ENCODE assay signal across 18 cellular contexts in the genomic region with DNA sequence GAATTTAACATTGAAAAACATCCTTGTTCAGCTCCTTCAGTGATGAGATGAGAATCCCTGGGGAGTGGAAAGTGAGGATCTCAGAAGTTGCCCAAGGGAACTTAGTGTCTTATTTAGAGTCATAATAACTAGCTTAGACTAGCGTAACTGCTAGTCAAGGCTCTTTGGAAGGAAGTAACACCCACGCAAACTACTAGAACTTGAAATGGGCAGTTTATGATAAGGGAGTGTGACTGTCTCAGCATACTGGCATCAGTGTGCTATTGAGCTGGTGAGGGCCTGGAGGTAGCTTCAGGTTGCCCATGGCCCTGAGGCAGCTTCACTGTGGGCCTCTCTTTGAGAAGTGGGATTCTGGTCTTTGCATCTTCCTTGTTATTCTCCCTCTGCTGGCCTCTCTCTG. TPM values are rescaled to one million over a fixed set of nuclear protein-coding genes. Genes with fewer than 3 reads are reported as not detected.
A peak's percentile ranks its signal among the peaks of the same experiment; 100 is the strongest.
DNase-seq lines count a peak whose midpoint lies in the region; ATAC-seq and TF ChIP-seq lines count a peak whose summit lies in the region.
"Had no signal": no experiment of that assay in that cellular context is flagged by ENCODE, and none has a peak within 500 bp of the region (broad histone marks: within the 10 kb centered on the region; RNA-seq: fewer than 3 reads in every experiment).

No MANE protein-coding gene starts in this region.

- H3K4me1 ChIP-seq in endodermal cell (ENCODE audit: control insufficient read depth, insufficient read depth, low read length) (peaks cover 14% of the 10 kb centered on the region), esophagus muscularis mucosa (peaks cover 0 to 19% (median 16%) of the 10 kb centered on the region in 4 donors)

- peaks cover 2% of the 10 kb centered on the region for H3K36me3 Mint-ChIP-seq in endodermal cell (ENCODE audit: low read depth)

- H3K27me3 ChIP-seq in GM06990 (replicated peaks; ENCODE audit: control insufficient read depth, insufficient read depth, low read length) (no peaks in the 10 kb centered on the region), endodermal cell (ENCODE audit: control insufficient read depth, insufficient read depth, low read length, poor library complexity, severe bottlenecking) (no peaks in the 10 kb centered on the region), dorsolateral prefrontal cortex (no peaks in the 10 kb centered on the region), esophagus muscularis mucosa (no peaks in the 10 kb centered on the region)
- H3K27me3 ChIP-seq: spleen had no signal

- no peak overlapping the region for H3K4me3 Mint-ChIP-seq in endodermal cell
- H3K4me3 Mint-ChIP-seq: B cell had no signal

- no peak overlapping the region for H3K27ac Mint-ChIP-seq in endodermal cell

- TF ChIP-seq EP300 in esophagus muscularis mucosa (IDR thresholded peaks at IDR 0.05), result no peak

- H3K27me3 Mint-ChIP-seq in endodermal cell (ENCODE audit: insufficient read depth), result no peaks in the 10 kb centered on the region
- H3K27me3 Mint-ChIP-seq: B cell had no signal

- peak; percentile 27 for ATAC-seq in sciatic nerve

- TF ChIP-seq POLR2A in esophagus muscularis mucosa (IDR thresholded peaks at IDR 0.05; ENCODE audit: low read depth), result no peak

- peak; percentile 11 for TF ChIP-seq CTCF in GM06990 (IDR thresholded peaks at IDR 0.05; ENCODE audit: insufficient read depth, low read length, poor library complexity, severe bottlenecking)
- TF ChIP-seq CTCF in endodermal cell (conservative IDR thresholded peaks at IDR 0.05), result peak; percentile 35
- no peak for TF ChIP-seq CTCF in dorsolateral prefrontal cortex (IDR thresholded peaks at IDR 0.05 in 54 of 56, conservative IDR thresholded peaks at IDR 0.05 in 2 of 56; ENCODE audit: low read depth in 1 of 56, partially characterized antibody in 56 of 56)
- TF ChIP-seq CTCF in esophagus muscularis mucosa (IDR thresholded peaks at IDR 0.05), result no peak

- H3K9me3 ChIP-seq in endodermal cell (ENCODE audit: control insufficient read depth, low read length) (no peaks in the 10 kb centered on the region), esophagus muscularis mucosa (peaks cover 0 to 5% (median 0%) of the 10 kb centered on the region in 4 donors)

- peaks cover 45% of the 10 kb centered on the region for H3K4me1 Mint-ChIP-seq in endodermal cell

- WGBS in endodermal cell (ENCODE audit: insufficient coverage in 1 of 2, insufficient read length in 1 of 2), 2 experiments, result 90 to 98% methylated on average over 2 of the region's 2 CpGs
- WGBS in esophagus muscularis mucosa, result 80% methylated on average over 2 of the region's 2 CpGs

- H3K4me3 ChIP-seq in GM06990 (replicated peaks; ENCODE audit: low read depth, low read length), result no peak overlapping the region
- no peak overlapping the region for H3K4me3 ChIP-seq in endodermal cell (ENCODE audit: low read length)
- H3K4me3 ChIP-seq in dorsolateral prefrontal cortex, result no peak overlapping the region
- H3K4me3 ChIP-seq in esophagus muscularis mucosa, result no peak overlapping the region
- H3K4me3 ChIP-seq: spleen had no signal

- H3K9me3 Mint-ChIP-seq in endodermal cell, result no peaks in the 10 kb centered on the region

- H3K9ac ChIP-seq in endodermal cell (ENCODE audit: extremely low read depth, low read length, poor library complexity, severe bottlenecking), result no peak overlapping the region

- no peaks in the 10 kb centered on the region for H3K36me3 ChIP-seq in GM06990 (ENCODE audit: control insufficient read depth, insufficient read depth, low read length)
- no peaks in the 10 kb centered on the region for H3K36me3 ChIP-seq in endodermal cell (ENCODE audit: control insufficient read depth, insufficient read depth, low read length)
- no peaks in the 10 kb centered on the region for H3K36me3 ChIP-seq in esophagus muscularis mucosa
- H3K36me3 ChIP-seq: spleen had no signal

- in situ Hi-C loops in KBM-7 (cut with MboI; ENCODE audit: low pct_unique_long_range_greater_than_20kb, low sequenced_read_pairs), result no loop called here

- intact Hi-C loops in sciatic nerve (cut with DNase I) (no loop called here), dorsolateral prefrontal cortex (cut with DNase I) (no loop called here), esophagus muscularis mucosa (cut with DNase I) (loop anchor here (10.0 kb wide), 1 partner anchor 800 kb away; no protein-coding TSS in a partner anchor)

- H3K27ac ChIP-seq in endodermal cell (ENCODE audit: low read depth, low read length) (no peak overlapping the region), dorsolateral prefrontal cortex (no peak overlapping the region), esophagus muscularis mucosa (replicated peaks in 1 of 4) (peak overlapping the region in 2 of 4 donors; percentile 15 to 30)

- DNase-seq in GM06990 (ENCODE audit: extremely low read depth, insufficient read length), result no peak
- DNase-seq in KBM-7, result peak; percentile 26
- DNase-seq in endodermal cell, result no peak
- DNase-seq in sciatic nerve (ENCODE audit: low spot score), result no peak
- DNase-seq in dorsolateral prefrontal cortex, result no peak
- DNase-seq in esophagus muscularis mucosa (ENCODE audit: extremely low spot score), result no peak
- DNase-seq in NK-92 treated with Interleukin-12 subunit alpha and Interleukin-12 subunit beta, amount 100 ng/mL, for 24 hours (lab: John Stamatoyannopoulos, UW), result no peak
- DNase-seq: activated gamma-delta T cell treated with Interleukin-2 at 50 U/mL for 16 hours, anterior cingulate cortex, cortex of kidney, DMS153, kidney glomerular epithelial cell, NCI-H1930, NCI-H510A treated with DMSO at 0.1 percent for 48 hours, PC-3, posterior cingulate gyrus had no signal

RNA-seq across cellular contexts. Expression of a gene that starts 40.1 kb away (rescaled TPM):
- total RNA-seq in endodermal cell (1 to 10 TPM; 9.2 to 9.5 TPM), sciatic nerve (4.6 TPM), dorsolateral prefrontal cortex (10 to 100 TPM in 1 of 120 experiments, 1 to 10 TPM in 119; 3.1 to 10.7 (median 6.3) TPM), esophagus muscularis mucosa (1 to 10 TPM; 1.2 to 2.1 (median 1.5) TPM)
- polyA plus RNA-seq in endodermal cell (2013, experiment 1 of 2), result 5.1 TPM
- polyA plus RNA-seq in endodermal cell (2013, experiment 2 of 2), result 5.3 TPM

RNA-seq across cellular contexts. Expression of a gene that starts 41.2 kb away (rescaled TPM):
- total RNA-seq in endodermal cell (10 to 100 TPM; 13.2 to 13.8 TPM), sciatic nerve (15.0 TPM), dorsolateral prefrontal cortex (10 to 100 TPM; 17.8 to 48.5 (median 35.7) TPM), esophagus muscularis mucosa (10 to 100 TPM; 14.1 to 19.3 (median 16.7) TPM)
- 22.0 TPM for polyA plus RNA-seq in endodermal cell (2013, experiment 1 of 2)
- 22.1 TPM for polyA plus RNA-seq in endodermal cell (2013, experiment 2 of 2)

Comparison
In these comparisons a context has a peak if more than half of its experiments do, and no peak if none do; other contexts are left out.
1. CTCF ChIP-seq: peak in GM06990 (single experiment) and endodermal cell (single experiment); none in dorsolateral prefrontal cortex (0 of 56) and esophagus muscularis mucosa (0 of 3).